In genomic region chr3:135155228-135155627, GRCh38 we compare ENCODE assay signal across 20 cellular contexts.
"Had no signal": no experiment of that assay in that cellular context is flagged by ENCODE, and none has a peak within 500 bp of the region (broad histone marks: within the 10 kb centered on the region; RNA-seq: fewer than 3 reads in every experiment).

No MANE protein-coding gene starts in this region.

- DNase-seq: dermis blood vessel endothelial cell; esophagus squamous epithelium; foreskin fibroblast; immature natural killer cell; left ventricle myocardium inferior; mesenchymal stem cell; midbrain; nucleus accumbens; ovary; small intestine; stimulated activated CD4-positive, alpha-beta T cell treated with anti-CD3 and anti-CD28 coated beads, Interleukin-12 subunit alpha, Interleukin-12 subunit beta, amount 100 ng/mL, for 4 hours; stimulated activated naive CD4-positive, alpha-beta T cell; stomach; substantia nigra; transverse colon had no signal

- H3K9me3 ChIP-seq: esophagus squamous epithelium, gastroesophageal sphincter, left ventricle myocardium inferior, ovary, right atrium auricular region, stomach, thoracic aorta, transverse colon had no signal

- H3K9ac ChIP-seq: neural progenitor cell had no signal

- H3K36me3 ChIP-seq: esophagus squamous epithelium, left ventricle myocardium inferior, neural progenitor cell, ovary, right atrium auricular region, stomach, thoracic aorta, transverse colon had no signal

- H2AFZ ChIP-seq: neural progenitor cell had no signal

- H3K4me1 ChIP-seq: esophagus squamous epithelium, gastroesophageal sphincter, left ventricle myocardium inferior, right atrium auricular region, stomach, transverse colon had no signal

- H3K4me2 ChIP-seq: neural progenitor cell had no signal

- H3K4me3 ChIP-seq: esophagus squamous epithelium, gastroesophageal sphincter, left ventricle myocardium inferior, lung, neural progenitor cell, ovary, right atrium auricular region, stomach, thoracic aorta, transverse colon had no signal

- H3K27ac ChIP-seq: esophagus squamous epithelium, gastroesophageal sphincter, left ventricle myocardium inferior, neural progenitor cell, ovary, right atrium auricular region, stomach, thoracic aorta, transverse colon had no signal

- H3K27me3 ChIP-seq: esophagus squamous epithelium, gastroesophageal sphincter, neural progenitor cell, ovary, right atrium auricular region, stomach, transverse colon had no signal
